In genomic region chr3:38453075-38453913, GRCh38 we compare ENCODE assay signal across 1 cellular context.
TF ChIP-seq lines count a peak whose summit lies in the region.

ACVR2B (plus strand) TSS chr3:38453890; CDS start chr3:38454323, 433 bp downstream.

TF ChIP-seq in WTC11, 78 proteins besides CTCF, POLR2A, EP300 and RAD21 (continued from another document):
- TF ChIP-seq E2F1 (CRISPR knock-in tag; IDR thresholded peaks at IDR 0.05) (no peak), NR1H2 (CRISPR knock-in tag; IDR thresholded peaks at IDR 0.05) (no peak), GTF2I (CRISPR knock-in tag; conservative IDR thresholded peaks at IDR 0.05) (0 out of 2 replicates have a peak, but pooled peaks have one; percentile 5), RELA (CRISPR knock-in tag; IDR thresholded peaks at IDR 0.05; ENCODE audit: borderline replicate concordance) (no peak), ARID4B (CRISPR knock-in tag; IDR thresholded peaks at IDR 0.05; ENCODE audit: borderline replicate concordance) (peak; percentile 21; the same call in 1 of the 2 replicates)
